8 cellular contexts compared by ENCODE assay signal in the genomic region with DNA sequence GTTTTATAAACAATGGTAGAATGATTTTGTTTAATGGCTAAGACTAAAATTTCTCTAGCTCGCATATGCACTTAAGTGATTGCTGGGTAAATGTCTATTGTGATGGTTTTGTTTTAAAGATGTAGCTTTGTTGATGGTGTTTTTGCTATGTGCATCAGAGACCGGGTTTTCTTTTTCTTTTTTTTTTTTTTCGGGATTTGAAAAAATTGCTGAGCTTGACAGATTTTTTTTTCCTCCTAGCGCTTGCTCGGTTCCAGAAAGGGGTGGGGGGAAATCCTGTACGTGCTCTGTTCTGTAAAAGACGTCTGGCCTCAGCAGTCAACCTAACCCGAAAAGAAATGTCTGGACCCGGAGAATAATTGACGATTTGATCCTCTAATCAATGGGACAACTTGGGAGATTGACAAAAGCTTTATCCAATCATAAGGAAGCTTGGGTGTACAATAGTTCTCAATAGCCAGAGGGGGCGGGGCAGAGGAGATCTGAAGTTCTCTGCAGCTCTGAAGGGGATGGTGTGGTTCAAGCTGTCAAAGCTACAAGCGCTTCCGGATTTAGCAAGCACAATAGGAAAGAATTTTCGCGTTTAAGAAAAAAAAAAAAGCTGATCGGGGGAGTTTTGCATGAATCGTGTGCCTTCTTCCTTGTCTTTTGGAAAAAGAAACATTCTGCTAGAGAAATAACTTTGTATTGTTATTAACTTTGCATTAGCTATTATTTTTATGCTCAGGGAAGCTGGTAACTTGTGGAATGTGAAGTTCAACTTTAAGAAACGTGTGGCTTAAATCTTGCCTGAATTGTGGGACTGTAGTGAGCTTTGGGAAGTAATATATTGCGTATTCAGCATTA. TPM values are rescaled to one million over a fixed set of nuclear protein-coding genes. Genes with fewer than 3 reads are reported as not detected.
DNase-seq lines count a peak whose midpoint lies in the region; ATAC-seq and TF ChIP-seq lines count a peak whose summit lies in the region.

No MANE protein-coding gene starts in this region.

- DNase-seq in A673 (ENCODE audit: low spot score) (peak; percentile 100), NCI-H526 treated with DMSO at 0.1 percent for 48 hours (lab: John Stamatoyannopoulos, UW) (peak; percentile 99), dermis blood vessel endothelial cell (peak; percentile 100), left lobe of liver (ENCODE audit: low spot score) (peak; percentile 90)
- DNase-seq in activated CD4-positive, alpha-beta T cell treated with anti-CD3 and anti-CD28 coated beads, Interleukin-2, amount 10 ng/mL, durations not matched to agents 24 days and 14 days, result peak; percentile 96
- DNase-seq in stimulated activated CD4-positive, alpha-beta T cell treated with anti-CD3 and anti-CD28 coated beads, Interleukin-1b, Interleukin-23, amount 100 ng/mL, for 48 hours, result peak; percentile 91

- H3K36me3 ChIP-seq in A673 (ENCODE audit: insufficient read depth, low read length, poor library complexity, severe bottlenecking), result no peaks in the 10 kb centered on the region

- BruUV-seq in A673 (replicated peaks; lab: Mats Ljungman, UMichigan), result TSS peak; percentile 9

- peak overlapping the region; percentile 86 for H3K27ac Mint-ChIP-seq in activated CD4-positive, alpha-beta T cell treated with anti-CD3 and anti-CD28 coated beads, Interleukin-2, amount 10 ng/mL, durations not matched to agents 24 days and 14 days

- POLR2A ChIA-PET in A673 (lab: Charles Lee; ENCODE audit: low non-redundant PET), result interaction anchor here (0.6 to 0.7 kb wide), 2 partner anchors 32 to 39 kb away, joined by 3 to 11 read pairs; no protein-coding TSS in a partner anchor

- no peak for TF ChIP-seq CTCF in A673 (conservative IDR thresholded peaks at IDR 0.05; ENCODE audit: low read depth, low read length)

- intact Hi-C loops in A673 (cut with micrococcal nuclease; ENCODE audit: unreplicated experiment), result loop anchor here (5.0 kb wide), 1 partner anchor 104 kb away; no protein-coding TSS in a partner anchor
- intact Hi-C loops in activated CD4-positive, alpha-beta T cell treated with anti-CD3 and anti-CD28 coated beads, Interleukin-2, amount 10 ng/mL, durations not matched to agents 24 days and 14 days (cut with micrococcal nuclease), result loop anchor here (1.0 to 10.0 kb wide), 6 partner anchors 23 to 1357 kb away; partner anchors contain the start of genes TM2D1 and USP1

- no peaks in the 10 kb centered on the region for H3K36me3 Mint-ChIP-seq in activated CD4-positive, alpha-beta T cell treated with anti-CD3 and anti-CD28 coated beads, Interleukin-2, amount 10 ng/mL, durations not matched to agents 24 days and 14 days (ENCODE audit: low read depth)

- H3K27me3 ChIP-seq in A673 (replicated peaks; ENCODE audit: insufficient read depth, low read depth, low read length, poor library complexity), result no peaks in the 10 kb centered on the region

- ATAC-seq in GM19025 (IDR thresholded peaks at IDR 0.05; ENCODE audit: low read depth, unreplicated experiment) (peak; percentile 35), HG03469 (IDR thresholded peaks at IDR 0.05; ENCODE audit: unreplicated experiment) (peak; percentile 41), left lobe of liver (peak; percentile 62)

- H3K4me1 Mint-ChIP-seq in activated CD4-positive, alpha-beta T cell treated with anti-CD3 and anti-CD28 coated beads, Interleukin-2, amount 10 ng/mL, durations not matched to agents 24 days and 14 days, result peaks cover 39% of the 10 kb centered on the region

- no peaks in the 10 kb centered on the region for H3K9me3 Mint-ChIP-seq in activated CD4-positive, alpha-beta T cell treated with anti-CD3 and anti-CD28 coated beads, Interleukin-2, amount 10 ng/mL, durations not matched to agents 24 days and 14 days

- peak overlapping the region; percentile 87 for H3K27ac ChIP-seq in A673 (ENCODE audit: low read depth, low read length, poor library complexity, severe bottlenecking)

- no peaks in the 10 kb centered on the region for H3K9me3 ChIP-seq in A673 (ENCODE audit: low read depth, low read length, poor library complexity, severe bottlenecking)

- H3K27me3 Mint-ChIP-seq in activated CD4-positive, alpha-beta T cell treated with anti-CD3 and anti-CD28 coated beads, Interleukin-2, amount 10 ng/mL, durations not matched to agents 24 days and 14 days, result peaks cover 50% of the 10 kb centered on the region

- H3K4me1 ChIP-seq in A673 (ENCODE audit: insufficient read depth, low read length, poor library complexity, severe bottlenecking), result peaks cover 37% of the 10 kb centered on the region

- CTCF ChIA-PET in A673 (lab: Charles Lee), result interaction anchor here (0.6 to 2.4 kb wide), 2 partner anchors 28 to 50 kb away, joined by 3 to 14 read pairs; no protein-coding TSS in a partner anchor

- peak overlapping the region; percentile 92 for H3K4me3 Mint-ChIP-seq in activated CD4-positive, alpha-beta T cell treated with anti-CD3 and anti-CD28 coated beads, Interleukin-2, amount 10 ng/mL, durations not matched to agents 24 days and 14 days

- H3K4me3 ChIP-seq in A673 (ENCODE audit: low read depth, low read length, poor library complexity, severe bottlenecking), result peak overlapping the region; percentile 56

RNA-seq across cellular contexts. Expression of gene NFIA, which starts 4.5 kb away (rescaled TPM):
- total RNA-seq in A673 (2021) (65.4 and 67.1 TPM in 2 replicates), dermis blood vessel endothelial cell (12.4 and 23.2 TPM in 2 replicates), left lobe of liver (69.9 TPM)
- 0.26 and 0.63 TPM in 2 replicates for total RNA-seq in activated CD4-positive, alpha-beta T cell treated with anti-CD3 and anti-CD28 coated beads, Interleukin-2, amount 10 ng/mL, durations not matched to agents 24 days and 14 days

Comparison
In these comparisons a context has a peak if more than half of its experiments do, and no peak if none do; other contexts are left out.
1. Peak in every context shown above with its lines: DNase-seq, ATAC-seq, H3K4me3 ChIP-seq and H3K27ac ChIP-seq.